In genomic region chr16:29748760-29749149, GRCh38 we compare ENCODE assay signal across 15 cellular contexts. TPM values are rescaled to one million over a fixed set of nuclear protein-coding genes. Genes with fewer than 3 reads are reported as not detected.
"Had no signal": no experiment of that assay in that cellular context is flagged by ENCODE, and none has a peak within 500 bp of the region (broad histone marks: within the 10 kb centered on the region; RNA-seq: fewer than 3 reads in every experiment).

No MANE protein-coding gene starts in this region.

RNA-seq across cellular contexts. Expression of gene C16orf54, which starts 3.0 kb away (rescaled TPM):
- total RNA-seq: chondrocyte, endodermal cell, kidney epithelial cell, pulmonary artery endothelial cell, smooth muscle cell had no signal
- polyA plus RNA-seq: smooth muscle cell had no signal

RNA-seq across cellular contexts. Expression of gene ZG16, which starts 29.3 kb away (rescaled TPM):
- total RNA-seq: activated CD8-positive, alpha-beta memory T cell treated with anti-CD3 and anti-CD28 coated beads for 36 hours; chondrocyte; endodermal cell; esophagus mucosa; heart left ventricle; kidney epithelial cell; left lung; lower lobe of right lung; omental fat pad; pulmonary artery endothelial cell; right atrium auricular region; smooth muscle cell; T-helper 1 cell treated with Interleukin-12 subunit alpha and Interleukin-12 subunit beta and Interleukin-4 antibody, amounts not matched to agents 30 ng/mL and 1 ng/mL, for 36 hours; tibial nerve; urinary bladder had no signal
- polyA plus RNA-seq: smooth muscle cell, urinary bladder had no signal
